14 cellular contexts compared by ENCODE assay signal in the genomic region with DNA sequence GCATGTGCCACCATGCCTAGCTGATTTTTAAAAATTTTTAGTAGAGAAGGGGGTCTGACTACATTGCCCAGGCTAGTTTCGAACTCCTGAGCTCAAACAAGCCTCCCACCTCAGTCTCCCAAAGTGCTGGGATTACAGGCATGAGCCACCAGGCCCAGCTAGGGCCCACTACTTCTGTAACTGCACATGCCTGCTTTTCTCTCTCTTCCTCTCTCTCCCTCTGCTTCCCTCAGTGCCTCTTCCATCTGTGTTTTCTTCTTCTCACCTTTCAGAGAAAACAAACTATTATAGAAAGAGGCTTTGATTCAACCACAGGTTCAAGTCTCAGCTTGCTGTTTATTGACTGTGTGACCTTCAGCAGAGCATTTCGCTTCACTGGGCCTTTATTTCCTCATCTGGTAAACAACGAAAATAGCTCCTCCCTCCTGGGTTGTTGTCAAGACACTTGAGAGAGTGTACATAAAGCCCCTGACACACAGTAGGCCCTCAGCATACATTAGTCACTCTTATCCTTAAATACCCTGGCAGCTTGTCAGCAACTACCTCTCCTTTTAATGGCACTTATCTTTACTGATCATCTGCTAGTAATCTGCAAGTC. TPM values are rescaled to one million over a fixed set of nuclear protein-coding genes. Genes with fewer than 3 reads are reported as not detected.
DNase-seq lines count a peak whose midpoint lies in the region; ATAC-seq and TF ChIP-seq lines count a peak whose summit lies in the region.
"Had no signal": no experiment of that assay in that cellular context is flagged by ENCODE, and none has a peak within 500 bp of the region (broad histone marks: within the 10 kb centered on the region; RNA-seq: fewer than 3 reads in every experiment).

No MANE protein-coding gene starts in this region.

- no peak for TF ChIP-seq CTCF in nephron (IDR thresholded peaks at IDR 0.05; ENCODE audit: unreplicated experiment in 3 of 3)
- TF ChIP-seq CTCF in CD4-positive, alpha-beta T cell (IDR thresholded peaks at IDR 0.05) = no peak

- no peak overlapping the region for H3K27ac ChIP-seq in CD4-positive, alpha-beta T cell (ENCODE audit: low read depth, low read length)
- H3K27ac ChIP-seq: colonic mucosa, ovary, tibial nerve had no signal

- H3K4me1 Mint-ChIP-seq in T-helper 2 cell treated with Interferon-gamma antibody and Interleukin-4, amounts not matched to agents 5 μg/mL and 100 μg/mL, for 36 hours (ENCODE audit: low read depth) = peaks cover 68% of the 10 kb centered on the region
- H3K4me1 Mint-ChIP-seq in activated naive CD8-positive, alpha-beta T cell treated with anti-CD3 and anti-CD28 coated beads, Interleukin-2, amount 50 U/mL, for 24 hours = peaks cover 68% of the 10 kb centered on the region
- H3K4me1 Mint-ChIP-seq in nephron = peaks cover 25% of the 10 kb centered on the region
- peaks cover 65% of the 10 kb centered on the region for H3K4me1 Mint-ChIP-seq in CD4-positive, alpha-beta T cell (ENCODE audit: low read depth)

- intact Hi-C loops in CD4-positive, alpha-beta T cell (cut with DNase I, micrococcal nuclease) = no loop called here

- no peak for DNase-seq in T-helper 2 cell treated with Interferon-gamma antibody and Interleukin-4, amounts not matched to agents 5 μg/mL and 100 μg/mL, for 36 hours (ENCODE audit: low spot score)
- DNase-seq in T-helper 2 cell (no peak), NCI-H2029 treated with DMSO at 0.1 percent for 48 hours (lab: John Stamatoyannopoulos, UW) (peak; percentile 88), NCI-H2081 (lab: John Stamatoyannopoulos, UW) (no peak)
- no peak for DNase-seq in activated naive CD8-positive, alpha-beta T cell treated with anti-CD3 and anti-CD28 coated beads, Interleukin-2, amount 50 U/mL, for 24 hours
- no peak for DNase-seq in CD4-positive, alpha-beta T cell
- DNase-seq: colonic mucosa; MM.1S; NCI-H510A; stimulated activated CD4-positive, alpha-beta T cell treated with anti-CD3 and anti-CD28 coated beads, Interleukin-12 subunit alpha, Interleukin-12 subunit beta, amount 100 ng/mL, for 4 hours had no signal

- no peaks in the 10 kb centered on the region for H3K27me3 Mint-ChIP-seq in T-helper 2 cell treated with Interferon-gamma antibody and Interleukin-4, amounts not matched to agents 5 μg/mL and 100 μg/mL, for 36 hours (ENCODE audit: low read depth)
- H3K27me3 Mint-ChIP-seq in activated naive CD8-positive, alpha-beta T cell treated with anti-CD3 and anti-CD28 coated beads, Interleukin-2, amount 50 U/mL, for 24 hours = no peaks in the 10 kb centered on the region
- no peaks in the 10 kb centered on the region for H3K27me3 Mint-ChIP-seq in nephron (ENCODE audit: low read depth)
- no peaks in the 10 kb centered on the region for H3K27me3 Mint-ChIP-seq in CD4-positive, alpha-beta T cell

- H3K9me3 Mint-ChIP-seq in T-helper 2 cell treated with Interferon-gamma antibody and Interleukin-4, amounts not matched to agents 5 μg/mL and 100 μg/mL, for 36 hours = no peaks in the 10 kb centered on the region
- no peaks in the 10 kb centered on the region for H3K9me3 Mint-ChIP-seq in activated naive CD8-positive, alpha-beta T cell treated with anti-CD3 and anti-CD28 coated beads, Interleukin-2, amount 50 U/mL, for 24 hours
- no peaks in the 10 kb centered on the region for H3K9me3 Mint-ChIP-seq in nephron
- no peaks in the 10 kb centered on the region for H3K9me3 Mint-ChIP-seq in CD4-positive, alpha-beta T cell

- peak overlapping the region; percentile 71 for H3K27ac Mint-ChIP-seq in T-helper 2 cell treated with Interferon-gamma antibody and Interleukin-4, amounts not matched to agents 5 μg/mL and 100 μg/mL, for 36 hours
- peak overlapping the region; percentile 62 for H3K27ac Mint-ChIP-seq in activated naive CD8-positive, alpha-beta T cell treated with anti-CD3 and anti-CD28 coated beads, Interleukin-2, amount 50 U/mL, for 24 hours
- H3K27ac Mint-ChIP-seq in nephron = peak overlapping the region; percentile 23 to 58 (median 31)
- no peak overlapping the region for H3K27ac Mint-ChIP-seq in CD4-positive, alpha-beta T cell

- POLR2A ChIA-PET in CD4-positive, alpha-beta T cell (lab: Charles Lee) = interaction anchor here (3.6 kb wide), 1 partner anchor 11 kb away, joined by 26 read pairs; a partner anchor contains a TSS

- H3K4me3 Mint-ChIP-seq in T-helper 2 cell treated with Interferon-gamma antibody and Interleukin-4, amounts not matched to agents 5 μg/mL and 100 μg/mL, for 36 hours = no peak overlapping the region
- H3K4me3 Mint-ChIP-seq in activated naive CD8-positive, alpha-beta T cell treated with anti-CD3 and anti-CD28 coated beads, Interleukin-2, amount 50 U/mL, for 24 hours = no peak overlapping the region
- no peak overlapping the region for H3K4me3 Mint-ChIP-seq in nephron
- H3K4me3 Mint-ChIP-seq in CD4-positive, alpha-beta T cell = no peak overlapping the region

- H3K9me3 ChIP-seq in CD4-positive, alpha-beta T cell (ENCODE audit: control insufficient read depth, low read length) = no peaks in the 10 kb centered on the region
- H3K9me3 ChIP-seq: colonic mucosa, ovary, tibial nerve had no signal

- peaks cover 55% of the 10 kb centered on the region for H3K36me3 Mint-ChIP-seq in T-helper 2 cell treated with Interferon-gamma antibody and Interleukin-4, amounts not matched to agents 5 μg/mL and 100 μg/mL, for 36 hours (ENCODE audit: low read depth)
- H3K36me3 Mint-ChIP-seq in activated naive CD8-positive, alpha-beta T cell treated with anti-CD3 and anti-CD28 coated beads, Interleukin-2, amount 50 U/mL, for 24 hours (ENCODE audit: low read depth) = peaks cover 55% of the 10 kb centered on the region
- H3K36me3 Mint-ChIP-seq in nephron (ENCODE audit: low read depth) = peaks cover 54% of the 10 kb centered on the region
- H3K36me3 Mint-ChIP-seq in CD4-positive, alpha-beta T cell (ENCODE audit: low read depth) = peaks cover 50% of the 10 kb centered on the region

- CTCF ChIA-PET in CD4-positive, alpha-beta T cell (lab: Charles Lee) = interaction anchor here (0.5 to 1.3 kb wide), 3 partner anchors 19 to 82 kb away, joined by 3 read pairs; a partner anchor contains a TSS

- no peak for ATAC-seq in activated naive CD8-positive, alpha-beta T cell treated with anti-CD3 and anti-CD28 coated beads, Interleukin-2, amount 50 U/mL, for 24 hours
- ATAC-seq in GM18502 (IDR thresholded peaks at IDR 0.05; ENCODE audit: poor library complexity, unreplicated experiment) = no peak
- ATAC-seq in CD4-positive, alpha-beta T cell (ENCODE audit: poor library complexity) = no peak

- no peaks in the 10 kb centered on the region for H3K27me3 ChIP-seq in CD4-positive, alpha-beta T cell (ENCODE audit: control insufficient read depth, insufficient read depth, low read length)
- H3K27me3 ChIP-seq: colonic mucosa, ovary, tibial nerve had no signal

RNA-seq across cellular contexts. Expression of a gene that starts 10.2 kb away (rescaled TPM):
- total RNA-seq in CD4-positive, alpha-beta T cell = 10 to 100 TPM; 14.7 to 16.5 TPM

RNA-seq across cellular contexts. Expression of a gene that starts 10.8 kb away (rescaled TPM):
- total RNA-seq in CD4-positive, alpha-beta T cell = 10 to 100 TPM; 88.7 to 91.3 TPM

RNA-seq across cellular contexts. Expression of a gene that starts 12.3 kb away (rescaled TPM):
- 1 to 10 TPM in 1 of 2 experiments, under 1 TPM in 1; 0.74 to 1.1 TPM for total RNA-seq in CD4-positive, alpha-beta T cell

RNA-seq across cellular contexts. Expression of a gene that starts 28.0 kb away (rescaled TPM):
- total RNA-seq in CD4-positive, alpha-beta T cell = 10 to 100 TPM; 50.5 to 58.6 TPM

RNA-seq across cellular contexts. Expression of a gene that starts 32.3 kb away (rescaled TPM):
- total RNA-seq in CD4-positive, alpha-beta T cell = 1 to 10 TPM; 7.1 to 8.9 TPM
